ENCODE assay signal across 14 cellular contexts in genomic region chr14:35050652-35051051, GRCh38. TPM values are rescaled to one million over a fixed set of nuclear protein-coding genes. Genes with fewer than 3 reads are reported as not detected.
DNase-seq lines count a peak whose midpoint lies in the region; ATAC-seq and TF ChIP-seq lines count a peak whose summit lies in the region.
"Had no signal": no experiment of that assay in that cellular context is flagged by ENCODE, and none has a peak within 500 bp of the region (broad histone marks: within the 10 kb centered on the region; RNA-seq: fewer than 3 reads in every experiment).

No MANE protein-coding gene starts in this region.

- H3K79me2 ChIP-seq in Karpas-422 (ENCODE audit: low read length), result peaks cover 47% of the 10 kb centered on the region

- DNase-seq in Karpas-422 (no peak), colonic mucosa (no peak), lung microvascular endothelial cell (ENCODE audit: low read depth in 2 of 2) (peak; percentile 62 to 78), BE2C (no peak), head of caudate nucleus (no peak)
- DNase-seq in activated CD4-positive, alpha-beta T cell treated with anti-CD3 and anti-CD28 coated beads for 48 hours, result no peak
- DNase-seq: activated effector memory CD4-positive, alpha-beta T cell treated with Interleukin-2 at 50 U/mL for 16 hours; DND-41; effector memory CD8-positive, alpha-beta T cell; left cardiac atrium; NCI-H774 had no signal

- H3K4me3 ChIP-seq in Karpas-422 (ENCODE audit: low read length), result no peak overlapping the region
- no peak overlapping the region for H3K4me3 ChIP-seq in colonic mucosa
- H3K4me3 ChIP-seq in BE2C (ENCODE audit: low read depth, low read length), result no peak overlapping the region

- H3K4me1 ChIP-seq in Karpas-422 (ENCODE audit: low read length) (peaks cover 20% of the 10 kb centered on the region), colonic mucosa (peaks cover 15% of the 10 kb centered on the region), BE2C (no peaks in the 10 kb centered on the region)

- H2AFZ ChIP-seq in Karpas-422 (ENCODE audit: low read length), result no peak overlapping the region

- no peaks in the 10 kb centered on the region for H3K27me3 ChIP-seq in Karpas-422 (ENCODE audit: low read length)
- H3K27me3 ChIP-seq in colonic mucosa, result no peaks in the 10 kb centered on the region
- no peaks in the 10 kb centered on the region for H3K27me3 ChIP-seq in BE2C

- no peak overlapping the region for H3K4me2 ChIP-seq in Karpas-422 (ENCODE audit: low read depth, low read length, poor library complexity, severe bottlenecking)

- TF ChIP-seq CTCF in C4-2B (conservative IDR thresholded peaks at IDR 0.05) (no peak), colonic mucosa (IDR thresholded peaks at IDR 0.05) (no peak), BE2C (IDR thresholded peaks at IDR 0.05; ENCODE audit: low read depth, low read length) (no peak)

- H3K9ac ChIP-seq in Karpas-422 (ENCODE audit: low read length) (no peak overlapping the region), colonic mucosa (ENCODE audit: low read depth in 2 of 2, low read length in 2 of 2) (no peak overlapping the region)

- H3K36me3 ChIP-seq in Karpas-422 (ENCODE audit: insufficient read depth, low read length) (peaks cover 3% of the 10 kb centered on the region; the same call in 1 of the 2 replicates), colonic mucosa (no peaks in the 10 kb centered on the region), BE2C (no peaks in the 10 kb centered on the region; the same call in 1 of the 2 replicates)

- no peaks in the 10 kb centered on the region for H3K9me2 ChIP-seq in Karpas-422 (replicated peaks; ENCODE audit: insufficient read depth, low read length)

- intact Hi-C loops in colonic mucosa (cut with DNase I), result loop anchor here (5.0 kb wide), 1 partner anchor 72 kb away; the partner anchor contains the start of genes PPP2R3C and PRORP
- intact Hi-C loops in head of caudate nucleus (cut with DNase I), result no loop called here

- H3K9me3 ChIP-seq in Karpas-422 (ENCODE audit: low read length) (no peaks in the 10 kb centered on the region), colonic mucosa (no peaks in the 10 kb centered on the region), BE2C (no peaks in the 10 kb centered on the region)

- H3K27ac ChIP-seq in C4-2B (peak overlapping the region; percentile 81), Karpas-422 (ENCODE audit: low read length) (peak overlapping the region; percentile 37; the same call in 1 of the 2 replicates), colonic mucosa (peak overlapping the region; percentile 78)

- no peak for ATAC-seq in HG02623 (IDR thresholded peaks at IDR 0.05; ENCODE audit: unreplicated experiment)
- ATAC-seq: effector memory CD8-positive, alpha-beta T cell; sciatic nerve had no signal

- H4K20me1 ChIP-seq in Karpas-422 (ENCODE audit: insufficient read depth, low read depth, low read length), result no peaks in the 10 kb centered on the region

RNA-seq across cellular contexts. Expression of gene FAM177A1, which starts 4.6 kb away (rescaled TPM):
- 35.6 and 39.2 TPM in 2 replicates for total RNA-seq in Karpas-422 (2014; rRNA removed; shearing (Covaris generic); ENCODE audit: low replicate concordance)
- total RNA-seq in colonic mucosa (100 to 1,000 TPM; 114 to 153 TPM), lung microvascular endothelial cell (30.6 and 32.7 TPM in 2 replicates)
- 42.1 TPM for polyA plus RNA-seq in BE2C (2012; ENCODE audit: insufficient read depth, insufficient read length, low read depth)

Comparison
In these comparisons a context has a peak if more than half of its experiments do, and no peak if none do; other contexts are left out.
1. DNase-seq: peak in lung microvascular endothelial cell (2 of 2); none in Karpas-422 (single experiment), colonic mucosa (single experiment), BE2C (single experiment), activated CD4-positive, alpha-beta T cell treated with anti-CD3 and anti-CD28 coated beads for 48 hours (single experiment) and head of caudate nucleus (0 of 42).
2. Peak in every context shown above with its lines, with median percentiles within 50 percentile points of each other: H3K27ac ChIP-seq.